In genomic region chr12:104456417-104456949, GRCh38 we compare ENCODE assay signal across 1 cellular context.
TF ChIP-seq lines count a peak whose summit lies in the region.

TSS of gene CHST11 (plus strand) at chr12:104456948.

TF ChIP-seq in GM12878, 131 proteins besides CTCF, POLR2A, EP300 and RAD21 (continued from another document):
- no peak for TF ChIP-seq ZBTB33 (IDR thresholded peaks at IDR 0.05)
- peak; percentile 79 for TF ChIP-seq MEF2B (IDR thresholded peaks at IDR 0.05; ENCODE audit: partially characterized antibody, poor library complexity, severe bottlenecking)
- no peak for TF ChIP-seq BCL11A (IDR thresholded peaks at IDR 0.05; ENCODE audit: low read depth, low read length)
